ENCODE assay signal across 17 cellular contexts in the genomic region with DNA sequence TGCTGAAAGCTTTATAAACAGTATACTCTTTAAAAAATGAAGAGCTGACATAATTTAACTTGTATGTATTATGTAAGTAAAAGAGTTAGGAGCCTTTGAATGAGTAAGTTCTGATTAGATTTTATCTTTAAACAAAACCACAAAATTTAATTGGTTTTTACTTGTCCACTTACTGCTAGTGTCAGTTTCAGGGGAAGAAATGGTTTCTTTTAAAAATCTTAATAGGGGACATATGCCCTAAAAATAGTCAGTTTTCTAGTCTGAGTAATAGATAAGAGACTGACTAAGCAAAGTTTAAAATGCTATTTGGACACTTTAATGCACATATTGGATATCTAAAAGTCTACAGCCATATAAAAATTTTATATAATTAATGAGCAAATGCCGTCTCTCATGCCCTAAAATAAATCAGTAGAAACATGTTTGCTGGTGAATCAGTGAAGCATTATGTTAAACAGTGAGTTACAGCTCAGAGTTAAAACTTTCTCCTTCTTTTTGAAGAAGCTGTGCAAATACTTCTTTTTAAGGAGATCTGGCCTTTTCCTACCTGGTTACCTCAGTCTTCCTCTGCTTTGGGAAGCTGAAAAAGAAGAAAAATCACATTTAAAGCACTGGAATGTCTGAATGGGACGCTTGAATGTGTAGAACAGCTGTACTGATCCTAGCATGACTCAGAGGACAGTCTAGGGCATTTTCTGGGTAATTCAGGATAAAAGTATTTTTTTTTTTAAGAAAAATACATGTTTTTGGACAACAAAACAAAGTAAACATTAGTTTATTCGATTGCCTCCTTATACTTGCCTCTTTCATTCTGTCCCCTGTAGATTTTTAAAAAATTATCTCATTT.
"Had no signal": no experiment of that assay in that cellular context is flagged by ENCODE, and none has a peak within 500 bp of the region (broad histone marks: within the 10 kb centered on the region; RNA-seq: fewer than 3 reads in every experiment).

No MANE protein-coding gene starts in this region.

- H3K36me3 ChIP-seq: adrenal gland, gastrocnemius medialis, pancreas, thyroid gland, WERI-Rb-1 had no signal

- DNase-seq: activated CD4-positive, alpha-beta memory T cell treated with anti-CD3 and anti-CD28 coated beads, Interleukin-2, amount 10 ng/mL, durations not matched to agents 7 days and 5 days; activated effector memory CD4-positive, alpha-beta T cell treated with Interleukin-2 at 50 U/mL for 16 hours; activated naive CD4-positive, alpha-beta T cell treated with anti-CD3 and anti-CD28 coated beads, Interleukin-2, amount 50 U/mL, for 16 hours; activated T-cell treated with anti-CD3 and anti-CD28 coated beads, Interleukin-2, amount 50 U/mL, for 4 hours; adrenal gland; body of pancreas; cortex of kidney; effector CD4-positive, alpha-beta T cell; gastrocnemius medialis; islet precursor cell; naive thymus-derived CD4-positive, alpha-beta T cell; pancreas; stimulated activated CD4-positive, alpha-beta T cell treated with anti-CD3 and anti-CD28 coated beads, Interleukin-2, amount 100 ng/mL, for 48 hours; thyroid gland; WERI-Rb-1 had no signal

- H3K9me3 ChIP-seq: body of pancreas, pancreas, thyroid gland had no signal

- ATAC-seq: activated T-cell treated with anti-CD3 and anti-CD28 coated beads, Interleukin-2, amount 50 U/mL, for 4 hours; body of pancreas; gastrocnemius medialis; left lobe of liver; naive thymus-derived CD4-positive, alpha-beta T cell; pancreas; stimulated activated memory B cell treated with anti-CD40 and anti-IgM and Interleukin-4, amounts not matched to agents 10 μg/mL and 1 μg/mL and 100 μg/mL, for 72 hours had no signal

- H3K4me1 ChIP-seq: adrenal gland, body of pancreas, pancreas, thyroid gland had no signal

- H3K4me3 ChIP-seq: adrenal gland, body of pancreas, gastrocnemius medialis, pancreas, thyroid gland had no signal

- H3K27me3 ChIP-seq: adrenal gland, body of pancreas, gastrocnemius medialis, pancreas, thyroid gland had no signal
